In genomic region chr1:204085876-204086275, GRCh38 we compare ENCODE assay signal across 29 cellular contexts. TPM values are rescaled to one million over a fixed set of nuclear protein-coding genes. Genes with fewer than 3 reads are reported as not detected.
DNase-seq lines count a peak whose midpoint lies in the region; ATAC-seq and TF ChIP-seq lines count a peak whose summit lies in the region.
"Had no signal": no experiment of that assay in that cellular context is flagged by ENCODE, and none has a peak within 500 bp of the region (broad histone marks: within the 10 kb centered on the region; RNA-seq: fewer than 3 reads in every experiment).

No MANE protein-coding gene starts in this region.

- TF ChIP-seq POLR2A in body of pancreas (IDR thresholded peaks at IDR 0.05), result no peak

- no peak overlapping the region for H3K4me3 Mint-ChIP-seq in naive thymus-derived CD4-positive, alpha-beta T cell
- H3K4me3 Mint-ChIP-seq in stimulated activated effector memory CD8-positive, alpha-beta T cell treated with anti-CD3 and anti-CD28 coated beads, Interleukin-12 subunit alpha, Interleukin-12 subunit beta, amount 100 ng/mL, for 72 hours, result no peak overlapping the region
- no peak overlapping the region for H3K4me3 Mint-ChIP-seq in CD4-positive, alpha-beta memory T cell
- H3K4me3 Mint-ChIP-seq: activated CD4-positive, alpha-beta T cell treated with anti-CD3 and anti-CD28 coated beads, Interleukin-2, amount 10 ng/mL, durations not matched to agents 7 days and 5 days; activated CD8-positive, alpha-beta memory T cell treated with anti-CD3 and anti-CD28 coated beads, Interleukin-2, amount 10 ng/mL, durations not matched to agents 7 days and 5 days; activated naive CD4-positive, alpha-beta T cell treated with anti-CD3 and anti-CD28 coated beads for 36 hours; activated T-cell treated with anti-CD3 and anti-CD28 coated beads, Interleukin-2, amount 50 U/mL, for 72 hours; stimulated activated naive B cell treated with anti-CD40 and anti-IgM and Interleukin-4, amounts not matched to agents 10 μg/mL and 1 μg/mL and 100 μg/mL, for 72 hours had no signal

- TF ChIP-seq CTCF in 22Rv1 (IDR thresholded peaks at IDR 0.05) (no peak), body of pancreas (IDR thresholded peaks at IDR 0.05) (no peak)

- H3K27ac ChIP-seq in 22Rv1 (peak overlapping the region; percentile 75; the same call in 1 of the 2 replicates), body of pancreas (peak overlapping the region in 3 of 4 donors; percentile 87 to 92 (median 91))
- H3K27ac ChIP-seq in naive thymus-derived CD4-positive, alpha-beta T cell (ENCODE audit: low read depth, low read length), result no peak overlapping the region
- no peak overlapping the region for H3K27ac ChIP-seq in CD4-positive, alpha-beta memory T cell (ENCODE audit: low read depth, low read length)
- H3K27ac ChIP-seq: HL-60, neutrophil, WERI-Rb-1 had no signal

- no peak overlapping the region for H3K4me3 ChIP-seq in body of pancreas
- H3K4me3 ChIP-seq in naive thymus-derived CD4-positive, alpha-beta T cell (ENCODE audit: low read length), result no peak overlapping the region
- no peak overlapping the region for H3K4me3 ChIP-seq in CD4-positive, alpha-beta memory T cell (ENCODE audit: low read length in 2 of 2)
- H3K4me3 ChIP-seq: testis had no signal

- DNase-seq in body of pancreas (no peak), NCI-H1417 (lab: John Stamatoyannopoulos, UW) (no peak), COR-L47 (lab: John Stamatoyannopoulos, UW) (no peak), ecto neural progenitor cell (ENCODE audit: low spot score) (no peak)
- DNase-seq in naive thymus-derived CD4-positive, alpha-beta T cell, result no peak
- no peak for DNase-seq in stimulated activated effector memory CD8-positive, alpha-beta T cell treated with anti-CD3 and anti-CD28 coated beads, Interleukin-12 subunit alpha, Interleukin-12 subunit beta, amount 100 ng/mL, for 72 hours (ENCODE audit: low spot score in 2 of 2)
- DNase-seq in CD4-positive, alpha-beta memory T cell, result no peak
- DNase-seq: activated CD4-positive, alpha-beta T cell treated with anti-CD3 and anti-CD28 coated beads, Interleukin-2, amount 10 ng/mL, durations not matched to agents 7 days and 5 days; activated CD8-positive, alpha-beta memory T cell treated with anti-CD3 and anti-CD28 coated beads, Interleukin-2, amount 10 ng/mL, durations not matched to agents 7 days and 5 days; activated naive CD4-positive, alpha-beta T cell treated with anti-CD3 and anti-CD28 coated beads for 36 hours; activated T-cell treated with anti-CD3 and anti-CD28 coated beads, Interleukin-2, amount 50 U/mL, for 72 hours; AML-193; amniotic stem cell; cortex of kidney; DMS79; H9; kidney; NCI-H1092; NCI-H187 treated with DMSO at 0.1 percent for 48 hours; SK-N-SH; stimulated activated CD4-positive, alpha-beta T cell treated with anti-CD3 and anti-CD28 coated beads, Interleukin-4, amount 100 ng/mL, for 1 hour; stimulated activated naive B cell treated with anti-CD40 and anti-IgM and Interleukin-4, amounts not matched to agents 10 μg/mL and 1 μg/mL and 100 μg/mL, for 72 hours; T-helper 2 cell; testis; WERI-Rb-1 had no signal

- no peak overlapping the region for H3K27ac Mint-ChIP-seq in naive thymus-derived CD4-positive, alpha-beta T cell
- H3K27ac Mint-ChIP-seq in stimulated activated effector memory CD8-positive, alpha-beta T cell treated with anti-CD3 and anti-CD28 coated beads, Interleukin-12 subunit alpha, Interleukin-12 subunit beta, amount 100 ng/mL, for 72 hours, result peak overlapping the region; percentile 65
- H3K27ac Mint-ChIP-seq in CD4-positive, alpha-beta memory T cell, result peak overlapping the region in 1 of 7 donors; percentile 18
- H3K27ac Mint-ChIP-seq: activated CD4-positive, alpha-beta T cell treated with anti-CD3 and anti-CD28 coated beads, Interleukin-2, amount 10 ng/mL, durations not matched to agents 7 days and 5 days; activated CD8-positive, alpha-beta memory T cell treated with anti-CD3 and anti-CD28 coated beads, Interleukin-2, amount 10 ng/mL, durations not matched to agents 7 days and 5 days; activated naive CD4-positive, alpha-beta T cell treated with anti-CD3 and anti-CD28 coated beads for 36 hours; activated T-cell treated with anti-CD3 and anti-CD28 coated beads, Interleukin-2, amount 50 U/mL, for 72 hours; stimulated activated naive B cell treated with anti-CD40 and anti-IgM and Interleukin-4, amounts not matched to agents 10 μg/mL and 1 μg/mL and 100 μg/mL, for 72 hours had no signal

- POLR2A ChIA-PET in naive thymus-derived CD4-positive, alpha-beta T cell (lab: Charles Lee), result no interaction called here
- POLR2A ChIA-PET in CD4-positive, alpha-beta memory T cell (lab: Charles Lee; ENCODE audit: partially characterized antibody), result no interaction called here

- H3K27me3 Mint-ChIP-seq in naive thymus-derived CD4-positive, alpha-beta T cell, result peaks cover 3 to 17% (median 5%) of the 10 kb centered on the region in 5 donors
- H3K27me3 Mint-ChIP-seq in CD4-positive, alpha-beta memory T cell, result no peaks in the 10 kb centered on the region
- H3K27me3 Mint-ChIP-seq: activated CD4-positive, alpha-beta T cell treated with anti-CD3 and anti-CD28 coated beads, Interleukin-2, amount 10 ng/mL, durations not matched to agents 7 days and 5 days; activated CD8-positive, alpha-beta memory T cell treated with anti-CD3 and anti-CD28 coated beads, Interleukin-2, amount 10 ng/mL, durations not matched to agents 7 days and 5 days had no signal

- H3K9me3 Mint-ChIP-seq in naive thymus-derived CD4-positive, alpha-beta T cell, result no peaks in the 10 kb centered on the region
- H3K9me3 Mint-ChIP-seq in stimulated activated effector memory CD8-positive, alpha-beta T cell treated with anti-CD3 and anti-CD28 coated beads, Interleukin-12 subunit alpha, Interleukin-12 subunit beta, amount 100 ng/mL, for 72 hours, result no peaks in the 10 kb centered on the region
- H3K9me3 Mint-ChIP-seq in CD4-positive, alpha-beta memory T cell, result no peaks in the 10 kb centered on the region
- H3K9me3 Mint-ChIP-seq: activated CD4-positive, alpha-beta T cell treated with anti-CD3 and anti-CD28 coated beads, Interleukin-2, amount 10 ng/mL, durations not matched to agents 7 days and 5 days; activated naive CD4-positive, alpha-beta T cell treated with anti-CD3 and anti-CD28 coated beads for 36 hours; activated T-cell treated with anti-CD3 and anti-CD28 coated beads, Interleukin-2, amount 50 U/mL, for 72 hours; H9; stimulated activated naive B cell treated with anti-CD40 and anti-IgM and Interleukin-4, amounts not matched to agents 10 μg/mL and 1 μg/mL and 100 μg/mL, for 72 hours had no signal

- H3K9me3 ChIP-seq in body of pancreas, result no peaks in the 10 kb centered on the region
- H3K9me3 ChIP-seq in naive thymus-derived CD4-positive, alpha-beta T cell (ENCODE audit: control insufficient read depth in 2 of 3, low read length in 3 of 3), result no peaks in the 10 kb centered on the region
- no peaks in the 10 kb centered on the region for H3K9me3 ChIP-seq in CD4-positive, alpha-beta memory T cell (ENCODE audit: control insufficient read depth in 1 of 2, low read length in 2 of 2)
- H3K9me3 ChIP-seq: neutrophil, SK-N-SH, testis had no signal

- H3K36me3 ChIP-seq in body of pancreas (replicated peaks in 1 of 2; ENCODE audit: insufficient read depth in 1 of 2, low read depth in 2 of 2), result no peaks in the 10 kb centered on the region
- H3K36me3 ChIP-seq in naive thymus-derived CD4-positive, alpha-beta T cell (ENCODE audit: control insufficient read depth in 2 of 3, insufficient read depth in 3 of 3, low read length in 3 of 3), result no peaks in the 10 kb centered on the region
- no peaks in the 10 kb centered on the region for H3K36me3 ChIP-seq in CD4-positive, alpha-beta memory T cell (ENCODE audit: insufficient read depth, low read length)
- H3K36me3 ChIP-seq: neutrophil, WERI-Rb-1 had no signal

- H3K36me3 Mint-ChIP-seq in naive thymus-derived CD4-positive, alpha-beta T cell, result no peaks in the 10 kb centered on the region
- H3K36me3 Mint-ChIP-seq in stimulated activated effector memory CD8-positive, alpha-beta T cell treated with anti-CD3 and anti-CD28 coated beads, Interleukin-12 subunit alpha, Interleukin-12 subunit beta, amount 100 ng/mL, for 72 hours, result no peaks in the 10 kb centered on the region
- H3K36me3 Mint-ChIP-seq in CD4-positive, alpha-beta memory T cell, result no peaks in the 10 kb centered on the region
- H3K36me3 Mint-ChIP-seq: activated CD8-positive, alpha-beta memory T cell treated with anti-CD3 and anti-CD28 coated beads, Interleukin-2, amount 10 ng/mL, durations not matched to agents 7 days and 5 days; stimulated activated naive B cell treated with anti-CD40 and anti-IgM and Interleukin-4, amounts not matched to agents 10 μg/mL and 1 μg/mL and 100 μg/mL, for 72 hours had no signal

- H3K4me1 Mint-ChIP-seq in naive thymus-derived CD4-positive, alpha-beta T cell, result peaks cover 0 to 7% (median 0%) of the 10 kb centered on the region in 7 donors
- H3K4me1 Mint-ChIP-seq in stimulated activated effector memory CD8-positive, alpha-beta T cell treated with anti-CD3 and anti-CD28 coated beads, Interleukin-12 subunit alpha, Interleukin-12 subunit beta, amount 100 ng/mL, for 72 hours, result peaks cover 54% of the 10 kb centered on the region
- peaks cover 0 to 20% (median 6%) of the 10 kb centered on the region in 4 donors for H3K4me1 Mint-ChIP-seq in CD4-positive, alpha-beta memory T cell
- H3K4me1 Mint-ChIP-seq: activated CD4-positive, alpha-beta T cell treated with anti-CD3 and anti-CD28 coated beads, Interleukin-2, amount 10 ng/mL, durations not matched to agents 7 days and 5 days; activated CD8-positive, alpha-beta memory T cell treated with anti-CD3 and anti-CD28 coated beads, Interleukin-2, amount 10 ng/mL, durations not matched to agents 7 days and 5 days; stimulated activated naive B cell treated with anti-CD40 and anti-IgM and Interleukin-4, amounts not matched to agents 10 μg/mL and 1 μg/mL and 100 μg/mL, for 72 hours had no signal

- H3K27me3 ChIP-seq in body of pancreas, result no peaks in the 10 kb centered on the region
- no peaks in the 10 kb centered on the region for H3K27me3 ChIP-seq in naive thymus-derived CD4-positive, alpha-beta T cell (ENCODE audit: control insufficient read depth in 2 of 2, insufficient read depth in 2 of 2, low read length in 2 of 2)
- H3K27me3 ChIP-seq in CD4-positive, alpha-beta memory T cell (ENCODE audit: insufficient read depth, low read length), result no peaks in the 10 kb centered on the region
- H3K27me3 ChIP-seq: testis had no signal

- WGBS in body of pancreas, 2 donors, result 65 to 74% methylated on average over 7 of the region's 7 CpGs

- intact Hi-C loops in body of pancreas (cut with DNase I), result no loop called here
- intact Hi-C loops in naive thymus-derived CD4-positive, alpha-beta T cell (cut with micrococcal nuclease), result no loop called here
- intact Hi-C loops in CD4-positive, alpha-beta memory T cell (cut with micrococcal nuclease), result no loop called here

- peaks cover 96% of the 10 kb centered on the region for H3K4me1 ChIP-seq in body of pancreas
- no peaks in the 10 kb centered on the region for H3K4me1 ChIP-seq in naive thymus-derived CD4-positive, alpha-beta T cell (ENCODE audit: control insufficient read depth in 2 of 2, insufficient read depth in 2 of 2, low read length in 2 of 2)
- H3K4me1 ChIP-seq in CD4-positive, alpha-beta memory T cell (ENCODE audit: insufficient read depth, low read length), result no peaks in the 10 kb centered on the region

- CTCF ChIA-PET in naive thymus-derived CD4-positive, alpha-beta T cell (lab: Charles Lee), result no interaction called here
- CTCF ChIA-PET in CD4-positive, alpha-beta memory T cell (lab: Charles Lee; ENCODE audit: partially characterized antibody), result no interaction called here

- ATAC-seq in body of pancreas, result no peak
- peak; percentile 54 for ATAC-seq in naive thymus-derived CD4-positive, alpha-beta T cell
- peak; percentile 69 for ATAC-seq in stimulated activated effector memory CD8-positive, alpha-beta T cell treated with anti-CD3 and anti-CD28 coated beads, Interleukin-12 subunit alpha, Interleukin-12 subunit beta, amount 100 ng/mL, for 72 hours
- ATAC-seq: activated CD8-positive, alpha-beta memory T cell treated with anti-CD3 and anti-CD28 coated beads, Interleukin-2, amount 10 ng/mL, durations not matched to agents 7 days and 5 days; HepG2; stimulated activated naive B cell treated with anti-CD40 and anti-IgM and Interleukin-4, amounts not matched to agents 10 μg/mL and 1 μg/mL and 100 μg/mL, for 72 hours had no signal

RNA-seq across cellular contexts. Expression of gene SOX13, which starts 13.0 kb away (rescaled TPM):
- 10 to 100 TPM; 29.6 to 37.2 TPM for total RNA-seq in body of pancreas
- 10 to 100 TPM in 1 of 5 experiments, 1 to 10 TPM in 1, under 1 TPM in 3; 0.24 to 10.1 (median 0.85) TPM for total RNA-seq in naive thymus-derived CD4-positive, alpha-beta T cell
- not detected for polyA plus RNA-seq in naive thymus-derived CD4-positive, alpha-beta T cell
- total RNA-seq in CD4-positive, alpha-beta memory T cell, result 10 to 100 TPM in 1 of 2 experiments, 1 to 10 TPM in 1; 9.1 to 12.0 TPM
- polyA plus RNA-seq in CD4-positive, alpha-beta memory T cell, result 1 to 10 TPM in 1 of 2 donors, under 1 TPM in 1; 0.94 to 2.8 TPM

Comparison
In these comparisons a context has a peak if more than half of its experiments do, and no peak if none do; other contexts are left out.
1. H3K27ac ChIP-seq: peak in 22Rv1 (single experiment) and body of pancreas (3 of 4); none in naive thymus-derived CD4-positive, alpha-beta T cell (single experiment) and CD4-positive, alpha-beta memory T cell (single experiment).